In the genomic region with DNA sequence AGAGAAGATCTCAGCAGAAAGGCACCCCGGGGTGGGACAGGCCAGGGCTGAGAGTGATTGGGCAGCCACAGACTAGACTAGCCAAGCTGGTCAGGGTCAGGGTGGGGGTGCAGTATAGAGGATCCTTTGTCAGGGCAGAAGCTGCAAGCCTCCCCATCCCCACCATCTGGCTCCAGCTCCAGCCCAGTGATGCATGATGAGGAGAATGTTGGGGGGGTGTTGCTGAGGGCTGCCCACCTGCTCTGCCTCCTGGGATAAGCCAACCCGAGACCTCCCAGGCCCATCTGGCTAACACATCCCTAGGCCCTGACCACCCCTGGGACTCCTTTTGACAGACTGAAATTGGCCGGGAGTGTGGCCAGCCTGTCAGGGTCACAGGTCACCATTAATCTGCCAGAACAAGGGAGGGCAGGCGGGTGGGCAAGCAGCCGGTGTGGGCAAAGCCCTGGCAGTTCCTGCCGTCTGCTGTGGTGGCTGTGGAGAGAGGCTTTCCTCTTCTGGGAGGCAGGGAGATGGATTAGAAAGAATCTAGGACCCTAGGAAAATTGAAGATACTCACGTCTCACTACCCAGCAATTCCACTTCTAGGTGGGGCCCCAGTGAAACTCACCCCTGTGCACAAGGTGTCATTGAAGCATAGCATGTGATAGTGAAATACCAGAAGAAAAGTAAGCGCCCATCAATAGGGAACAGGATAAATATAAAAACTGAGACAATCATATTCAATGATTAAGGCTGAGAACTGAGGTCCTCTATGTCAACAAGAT, we compare ENCODE assay signal across 2 cellular contexts.
TF ChIP-seq lines count a peak whose summit lies in the region.

No MANE protein-coding gene starts in this region.

TF ChIP-seq in HepG2, 621 proteins besides CTCF, POLR2A, EP300 and RAD21 (continues in another document):
- TF ChIP-seq ZNF768 (CRISPR knock-in tag; IDR thresholded peaks at IDR 0.05): peak; percentile 20; the same call in 1 of the 2 replicates
- TF ChIP-seq XRCC5 (optimal IDR thresholded peaks at IDR 0.05; ENCODE audit: low read length): peak; percentile 75
- no peak for TF ChIP-seq PCBP1 (IDR thresholded peaks at IDR 0.05; ENCODE audit: borderline replicate concordance, low read depth, low read length)
- TF ChIP-seq KDM2A (CRISPR knock-in tag; IDR thresholded peaks at IDR 0.05; ENCODE audit: borderline replicate concordance, low read depth): no peak
- TF ChIP-seq SALL2 (CRISPR knock-in tag; IDR thresholded peaks at IDR 0.05): 0 out of 2 replicates have a peak, but pooled peaks have one; percentile 48
- TF ChIP-seq, protein P1, sequence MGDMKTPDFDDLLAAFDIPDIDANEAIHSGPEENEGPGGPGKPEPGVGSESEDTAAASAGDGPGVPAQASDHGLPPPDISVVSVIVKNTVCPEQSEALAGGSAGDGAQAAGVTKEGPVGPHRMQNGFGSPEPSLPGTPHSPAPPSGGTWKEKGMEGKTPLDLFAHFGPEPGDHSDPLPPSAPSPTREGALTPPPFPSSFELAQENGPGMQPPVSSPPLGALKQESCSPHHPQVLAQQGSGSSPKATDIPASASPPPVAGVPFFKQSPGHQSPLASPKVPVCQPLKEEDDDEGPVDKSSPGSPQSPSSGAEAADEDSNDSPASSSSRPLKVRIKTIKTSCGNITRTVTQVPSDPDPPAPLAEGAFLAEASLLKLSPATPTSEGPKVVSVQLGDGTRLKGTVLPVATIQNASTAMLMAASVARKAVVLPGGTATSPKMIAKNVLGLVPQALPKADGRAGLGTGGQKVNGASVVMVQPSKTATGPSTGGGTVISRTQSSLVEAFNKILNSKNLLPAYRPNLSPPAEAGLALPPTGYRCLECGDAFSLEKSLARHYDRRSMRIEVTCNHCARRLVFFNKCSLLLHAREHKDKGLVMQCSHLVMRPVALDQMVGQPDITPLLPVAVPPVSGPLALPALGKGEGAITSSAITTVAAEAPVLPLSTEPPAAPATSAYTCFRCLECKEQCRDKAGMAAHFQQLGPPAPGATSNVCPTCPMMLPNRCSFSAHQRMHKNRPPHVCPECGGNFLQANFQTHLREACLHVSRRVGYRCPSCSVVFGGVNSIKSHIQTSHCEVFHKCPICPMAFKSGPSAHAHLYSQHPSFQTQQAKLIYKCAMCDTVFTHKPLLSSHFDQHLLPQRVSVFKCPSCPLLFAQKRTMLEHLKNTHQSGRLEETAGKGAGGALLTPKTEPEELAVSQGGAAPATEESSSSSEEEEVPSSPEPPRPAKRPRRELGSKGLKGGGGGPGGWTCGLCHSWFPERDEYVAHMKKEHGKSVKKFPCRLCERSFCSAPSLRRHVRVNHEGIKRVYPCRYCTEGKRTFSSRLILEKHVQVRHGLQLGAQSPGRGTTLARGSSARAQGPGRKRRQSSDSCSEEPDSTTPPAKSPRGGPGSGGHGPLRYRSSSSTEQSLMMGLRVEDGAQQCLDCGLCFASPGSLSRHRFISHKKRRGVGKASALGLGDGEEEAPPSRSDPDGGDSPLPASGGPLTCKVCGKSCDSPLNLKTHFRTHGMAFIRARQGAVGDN (CRISPR knock-in tag; IDR thresholded peaks at IDR 0.05): peak; percentile 62
- peak; percentile 14; the same call in 1 of the 2 replicates for TF ChIP-seq ZNF644 (CRISPR knock-in tag; IDR thresholded peaks at IDR 0.05; ENCODE audit: low read depth)
- TF ChIP-seq ZNF746 (CRISPR knock-in tag; IDR thresholded peaks at IDR 0.05): peak; percentile 49; the same call in 1 of the 2 replicates
- TF ChIP-seq, protein P2, sequence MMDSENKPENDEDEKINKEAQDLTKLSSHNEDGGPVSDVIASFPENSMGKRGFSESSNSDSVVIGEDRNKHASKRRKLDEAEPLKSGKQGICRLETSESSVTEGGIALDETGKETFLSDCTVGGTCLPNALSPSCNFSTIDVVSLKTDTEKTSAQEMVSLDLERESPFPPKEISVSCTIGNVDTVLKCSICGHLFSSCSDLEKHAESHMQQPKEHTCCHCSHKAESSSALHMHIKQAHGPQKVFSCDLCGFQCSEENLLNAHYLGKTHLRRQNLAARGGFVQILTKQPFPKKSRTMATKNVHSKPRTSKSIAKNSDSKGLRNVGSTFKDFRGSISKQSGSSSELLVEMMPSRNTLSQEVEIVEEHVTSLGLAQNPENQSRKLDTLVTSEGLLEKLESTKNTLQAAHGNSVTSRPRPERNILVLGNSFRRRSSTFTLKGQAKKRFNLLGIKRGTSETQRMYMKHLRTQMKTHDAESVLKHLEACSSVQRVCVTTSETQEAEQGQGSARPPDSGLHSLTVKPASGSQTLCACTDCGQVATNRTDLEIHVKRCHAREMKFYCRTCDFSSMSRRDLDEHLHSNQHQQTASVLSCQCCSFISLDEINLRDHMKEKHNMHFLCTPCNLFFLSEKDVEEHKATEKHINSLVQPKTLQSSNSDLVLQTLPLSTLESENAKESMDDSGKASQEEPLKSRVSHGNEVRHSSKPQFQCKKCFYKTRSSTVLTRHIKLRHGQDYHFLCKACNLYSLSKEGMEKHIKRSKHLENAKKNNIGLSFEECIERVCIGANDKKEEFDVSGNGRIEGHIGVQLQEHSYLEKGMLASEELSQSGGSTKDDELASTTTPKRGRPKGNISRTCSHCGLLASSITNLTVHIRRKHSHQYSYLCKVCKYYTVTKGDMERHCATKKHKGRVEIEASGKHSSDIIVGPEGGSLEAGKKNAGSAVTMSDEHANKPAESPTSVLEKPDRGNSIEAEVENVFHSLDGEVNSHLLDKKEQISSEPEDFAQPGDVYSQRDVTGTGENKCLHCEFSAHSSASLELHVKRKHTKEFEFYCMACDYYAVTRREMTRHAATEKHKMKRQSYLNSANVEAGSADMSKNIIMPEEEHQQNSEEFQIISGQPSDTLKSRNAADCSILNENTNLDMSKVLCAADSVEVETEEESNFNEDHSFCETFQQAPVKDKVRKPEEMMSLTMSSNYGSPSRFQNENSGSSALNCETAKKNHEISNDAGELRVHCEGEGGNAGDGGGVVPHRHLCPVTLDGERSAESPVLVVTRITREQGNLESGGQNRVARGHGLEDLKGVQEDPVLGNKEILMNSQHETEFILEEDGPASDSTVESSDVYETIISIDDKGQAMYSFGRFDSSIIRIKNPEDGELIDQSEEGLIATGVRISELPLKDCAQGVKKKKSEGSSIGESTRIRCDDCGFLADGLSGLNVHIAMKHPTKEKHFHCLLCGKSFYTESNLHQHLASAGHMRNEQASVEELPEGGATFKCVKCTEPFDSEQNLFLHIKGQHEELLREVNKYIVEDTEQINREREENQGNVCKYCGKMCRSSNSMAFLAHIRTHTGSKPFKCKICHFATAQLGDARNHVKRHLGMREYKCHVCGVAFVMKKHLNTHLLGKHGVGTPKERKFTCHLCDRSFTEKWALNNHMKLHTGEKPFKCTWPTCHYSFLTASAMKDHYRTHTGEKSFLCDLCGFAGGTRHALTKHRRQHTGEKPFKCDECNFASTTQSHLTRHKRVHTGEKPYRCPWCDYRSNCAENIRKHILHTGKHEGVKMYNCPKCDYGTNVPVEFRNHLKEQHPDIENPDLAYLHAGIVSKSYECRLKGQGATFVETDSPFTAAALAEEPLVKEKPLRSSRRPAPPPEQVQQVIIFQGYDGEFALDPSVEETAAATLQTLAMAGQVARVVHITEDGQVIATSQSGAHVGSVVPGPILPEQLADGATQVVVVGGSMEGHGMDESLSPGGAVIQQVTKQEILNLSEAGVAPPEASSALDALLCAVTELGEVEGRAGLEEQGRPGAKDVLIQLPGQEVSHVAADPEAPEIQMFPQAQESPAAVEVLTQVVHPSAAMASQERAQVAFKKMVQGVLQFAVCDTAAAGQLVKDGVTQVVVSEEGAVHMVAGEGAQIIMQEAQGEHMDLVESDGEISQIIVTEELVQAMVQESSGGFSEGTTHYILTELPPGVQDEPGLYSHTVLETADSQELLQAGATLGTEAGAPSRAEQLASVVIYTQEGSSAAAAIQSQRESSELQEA (CRISPR knock-in tag; IDR thresholded peaks at IDR 0.05; ENCODE audit: not compliant biosample characterization): no peak
- TF ChIP-seq ZNF740 (CRISPR knock-in tag; IDR thresholded peaks at IDR 0.05): peak; percentile 95

TF ChIP-seq in WTC11, 78 proteins besides CTCF, POLR2A, EP300 and RAD21:
- TF ChIP-seq HMGXB4 (CRISPR knock-in tag; IDR thresholded peaks at IDR 0.05) (no peak), ZNF219 (CRISPR knock-in tag; IDR thresholded peaks at IDR 0.05; ENCODE audit: borderline replicate concordance) (no peak), IRF1 (CRISPR knock-in tag; IDR thresholded peaks at IDR 0.05) (no peak), ETV6 (CRISPR knock-in tag; IDR thresholded peaks at IDR 0.05) (no peak), CREM (CRISPR knock-in tag; IDR thresholded peaks at IDR 0.05) (no peak)
- TF ChIP-seq, protein P3, sequence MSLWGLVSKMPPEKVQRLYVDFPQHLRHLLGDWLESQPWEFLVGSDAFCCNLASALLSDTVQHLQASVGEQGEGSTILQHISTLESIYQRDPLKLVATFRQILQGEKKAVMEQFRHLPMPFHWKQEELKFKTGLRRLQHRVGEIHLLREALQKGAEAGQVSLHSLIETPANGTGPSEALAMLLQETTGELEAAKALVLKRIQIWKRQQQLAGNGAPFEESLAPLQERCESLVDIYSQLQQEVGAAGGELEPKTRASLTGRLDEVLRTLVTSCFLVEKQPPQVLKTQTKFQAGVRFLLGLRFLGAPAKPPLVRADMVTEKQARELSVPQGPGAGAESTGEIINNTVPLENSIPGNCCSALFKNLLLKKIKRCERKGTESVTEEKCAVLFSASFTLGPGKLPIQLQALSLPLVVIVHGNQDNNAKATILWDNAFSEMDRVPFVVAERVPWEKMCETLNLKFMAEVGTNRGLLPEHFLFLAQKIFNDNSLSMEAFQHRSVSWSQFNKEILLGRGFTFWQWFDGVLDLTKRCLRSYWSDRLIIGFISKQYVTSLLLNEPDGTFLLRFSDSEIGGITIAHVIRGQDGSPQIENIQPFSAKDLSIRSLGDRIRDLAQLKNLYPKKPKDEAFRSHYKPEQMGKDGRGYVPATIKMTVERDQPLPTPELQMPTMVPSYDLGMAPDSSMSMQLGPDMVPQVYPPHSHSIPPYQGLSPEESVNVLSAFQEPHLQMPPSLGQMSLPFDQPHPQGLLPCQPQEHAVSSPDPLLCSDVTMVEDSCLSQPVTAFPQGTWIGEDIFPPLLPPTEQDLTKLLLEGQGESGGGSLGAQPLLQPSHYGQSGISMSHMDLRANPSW (CRISPR knock-in tag; conservative IDR thresholded peaks at IDR 0.05; ENCODE audit: low read depth): no peak
- TF ChIP-seq, protein P4, sequence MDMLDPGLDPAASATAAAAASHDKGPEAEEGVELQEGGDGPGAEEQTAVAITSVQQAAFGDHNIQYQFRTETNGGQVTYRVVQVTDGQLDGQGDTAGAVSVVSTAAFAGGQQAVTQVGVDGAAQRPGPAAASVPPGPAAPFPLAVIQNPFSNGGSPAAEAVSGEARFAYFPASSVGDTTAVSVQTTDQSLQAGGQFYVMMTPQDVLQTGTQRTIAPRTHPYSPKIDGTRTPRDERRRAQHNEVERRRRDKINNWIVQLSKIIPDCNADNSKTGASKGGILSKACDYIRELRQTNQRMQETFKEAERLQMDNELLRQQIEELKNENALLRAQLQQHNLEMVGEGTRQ (CRISPR knock-in tag; IDR thresholded peaks at IDR 0.05): no peak
TF ChIP-seq in WTC11: peak in this region for 0.
